In genomic region chr7:128347573-128348147, GRCh38 we compare ENCODE assay signal across 9 cellular contexts. TPM values are rescaled to one million over a fixed set of nuclear protein-coding genes. Genes with fewer than 3 reads are reported as not detected.
DNase-seq lines count a peak whose midpoint lies in the region; ATAC-seq and TF ChIP-seq lines count a peak whose summit lies in the region.
"Had no signal": no experiment of that assay in that cellular context is flagged by ENCODE, and none has a peak within 500 bp of the region (broad histone marks: within the 10 kb centered on the region; RNA-seq: fewer than 3 reads in every experiment).

No MANE protein-coding gene starts in this region.

- in situ Hi-C loops in mammary epithelial cell (cut with MboI; ENCODE audit: low sequenced_read_pairs in 2 of 2): loop anchor here (5.0 kb wide), 1 partner anchor 35 kb away; no protein-coding TSS in a partner anchor

- H3K79me2 ChIP-seq in Karpas-422 (ENCODE audit: low read length): peaks cover 10% of the 10 kb centered on the region
- H3K79me2 ChIP-seq in SU-DHL-6 (ENCODE audit: insufficient read depth, low read length): peaks cover 10% of the 10 kb centered on the region
- peaks cover 10% of the 10 kb centered on the region for H3K79me2 ChIP-seq in mammary epithelial cell (ENCODE audit: insufficient read depth, low read length)

- 0% methylated on average over 2 of the region's 2 CpGs for WGBS in mammary epithelial cell (ENCODE audit: low coverage, missing lambda C conversion rate)
- 11% methylated on average over 2 of the region's 2 CpGs for WGBS in suprapubic skin

- ATAC-seq in left lung (peak; percentile 34), HG02642 (IDR thresholded peaks at IDR 0.05; ENCODE audit: poor library complexity, unreplicated experiment) (no peak)

- DNase-seq in DMS 273 treated with DMSO at 0.1 percent for 48 hours (lab: John Stamatoyannopoulos, UW) (peak; percentile 26), Karpas-422 (peak; percentile 75), mammary epithelial cell (no peak), left lung (no peak), suprapubic skin (ENCODE audit: low spot score in 2 of 2) (no peak), ureter (ENCODE audit: low spot score) (no peak)

- intact Hi-C loops in mammary epithelial cell (cut with micrococcal nuclease) (loop anchor here (1.0 to 5.0 kb wide), 4 partner anchors 40 to 535 kb away; no protein-coding TSS in a partner anchor), left lung (cut with DNase I) (no loop called here)

- no peak for TF ChIP-seq POLR2A in suprapubic skin (IDR thresholded peaks at IDR 0.05)

- H3K36me3 ChIP-seq in Karpas-422 (ENCODE audit: insufficient read depth, low read length) (no peaks in the 10 kb centered on the region), SU-DHL-6 (ENCODE audit: low read length) (no peaks in the 10 kb centered on the region), mammary epithelial cell (ENCODE audit: insufficient read depth, low read length) (no peaks in the 10 kb centered on the region), left lung (no peaks in the 10 kb centered on the region), suprapubic skin (no peaks in the 10 kb centered on the region)

- CTCF ChIA-PET in mammary epithelial cell (lab: Charles Lee; ENCODE audit: low non-redundant PET): interaction anchor here (0.6 to 1.8 kb wide), 9 partner anchors 20 to 535 kb away, joined by 3 to 17 read pairs (median 6); no protein-coding TSS in a partner anchor

- H3K9me3 ChIP-seq in Karpas-422 (ENCODE audit: low read length): no peaks in the 10 kb centered on the region
- H3K9me3 ChIP-seq in SU-DHL-6 (ENCODE audit: insufficient read depth, low read length): no peaks in the 10 kb centered on the region
- H3K9me3 ChIP-seq in mammary epithelial cell (replicated peaks; ENCODE audit: insufficient read depth, low read length): no peaks in the 10 kb centered on the region
- no peaks in the 10 kb centered on the region for H3K9me3 ChIP-seq in left lung
- H3K9me3 ChIP-seq in suprapubic skin: no peaks in the 10 kb centered on the region

- dilution Hi-C loops in mammary epithelial cell (cut with HindIII; ENCODE audit: low sequenced_read_pairs): no loop called here

- H3K9ac ChIP-seq in Karpas-422 (ENCODE audit: low read length) (no peak overlapping the region), SU-DHL-6 (ENCODE audit: low read length) (no peak overlapping the region), mammary epithelial cell (ENCODE audit: insufficient read depth, low read length) (no peak overlapping the region)

- H3K27me3 ChIP-seq in Karpas-422 (ENCODE audit: low read length) (no peaks in the 10 kb centered on the region), SU-DHL-6 (ENCODE audit: low read length) (no peaks in the 10 kb centered on the region), mammary epithelial cell (ENCODE audit: insufficient read depth, low read length) (peaks cover 15% of the 10 kb centered on the region), left lung (peaks cover 15 to 37% of the 10 kb centered on the region in 2 donors), suprapubic skin (peaks cover 24% of the 10 kb centered on the region)

- H3K9me2 ChIP-seq in Karpas-422 (replicated peaks; ENCODE audit: insufficient read depth, low read length): no peaks in the 10 kb centered on the region
- no peaks in the 10 kb centered on the region for H3K9me2 ChIP-seq in SU-DHL-6 (replicated peaks; ENCODE audit: insufficient read depth, low read length)

- peaks cover 3% of the 10 kb centered on the region; the same call in 1 of the 2 replicates for H3F3A ChIP-seq in SU-DHL-6 (ENCODE audit: insufficient read depth)

- H2AFZ ChIP-seq in Karpas-422 (ENCODE audit: low read length) (no peak overlapping the region), SU-DHL-6 (ENCODE audit: low read depth, low read length, severe bottlenecking) (no peak overlapping the region), mammary epithelial cell (ENCODE audit: low read depth, low read length) (no peak overlapping the region)

- TF ChIP-seq EP300 in suprapubic skin (IDR thresholded peaks at IDR 0.05): no peak

- H3K4me1 ChIP-seq in Karpas-422 (ENCODE audit: low read length) (peaks cover 4% of the 10 kb centered on the region), mammary epithelial cell (ENCODE audit: insufficient read depth, low read length) (peaks cover 8% of the 10 kb centered on the region), left lung (peaks cover 6 to 29% of the 10 kb centered on the region in 2 donors), suprapubic skin (peaks cover 28% of the 10 kb centered on the region)

- no TSS peak for BruUV-seq in mammary epithelial cell (replicated peaks; lab: Mats Ljungman, UMichigan)

- H3K4me2 ChIP-seq in Karpas-422 (ENCODE audit: low read depth, low read length, poor library complexity, severe bottlenecking) (no peak overlapping the region), SU-DHL-6 (ENCODE audit: low read depth, low read length, poor library complexity, severe bottlenecking) (no peak overlapping the region), mammary epithelial cell (ENCODE audit: insufficient read depth, low read depth, low read length) (no peak overlapping the region)

- TF ChIP-seq CTCF in SU-DHL-6 (IDR thresholded peaks at IDR 0.05; ENCODE audit: insufficient read depth, low read length, poor library complexity, severe bottlenecking): peak; percentile 42
- peak; percentile 70 to 92 for TF ChIP-seq CTCF in mammary epithelial cell (conservative IDR thresholded peaks at IDR 0.05 in 1 of 2, IDR thresholded peaks at IDR 0.05 in 1 of 2; ENCODE audit: extremely low read depth in 1 of 2, insufficient read depth in 1 of 2, low read depth in 1 of 2, low read length in 2 of 2)
- TF ChIP-seq CTCF in left lung (IDR thresholded peaks at IDR 0.05): peak; percentile 32 to 37
- TF ChIP-seq CTCF in suprapubic skin (IDR thresholded peaks at IDR 0.05): peak; percentile 41 to 43

- H3K4me3 ChIP-seq in Karpas-422 (ENCODE audit: low read length) (no peak overlapping the region), SU-DHL-6 (ENCODE audit: insufficient read depth, low read length, poor library complexity, severe bottlenecking) (no peak overlapping the region), mammary epithelial cell (replicated peaks in 1 of 3; ENCODE audit: insufficient read depth in 1 of 3, low read depth in 2 of 3, low read length in 3 of 3) (no peak overlapping the region), left lung (no peak overlapping the region), suprapubic skin (no peak overlapping the region)

- H3K27ac ChIP-seq in Karpas-422 (ENCODE audit: low read length) (no peak overlapping the region), SU-DHL-6 (ENCODE audit: low read depth, low read length) (no peak overlapping the region), mammary epithelial cell (ENCODE audit: insufficient read depth, low read depth, low read length) (no peak overlapping the region), left lung (no peak overlapping the region), suprapubic skin (no peak overlapping the region)

- H4K20me1 ChIP-seq in Karpas-422 (ENCODE audit: insufficient read depth, low read depth, low read length) (no peaks in the 10 kb centered on the region), SU-DHL-6 (ENCODE audit: low read depth, low read length) (no peaks in the 10 kb centered on the region), mammary epithelial cell (ENCODE audit: insufficient read depth, low read length) (no peaks in the 10 kb centered on the region)

RNA-seq across cellular contexts. Expression of gene RBM28, which starts 4.0 kb away (rescaled TPM):
- 28.8 and 37.2 TPM in 2 replicates for total RNA-seq in Karpas-422 (2014; rRNA removed; shearing (Covaris generic); ENCODE audit: low replicate concordance)
- 10 to 100 TPM; 10.7 to 46.9 TPM for total RNA-seq in mammary epithelial cell
- 20.8 TPM for polyA plus RNA-seq in mammary epithelial cell
- 6.0 TPM for polyA minus RNA-seq in mammary epithelial cell
- 10 to 100 TPM; 21.5 to 37.5 TPM for total RNA-seq in left lung
- 10 to 100 TPM; 16.9 to 34.9 (median 25.6) TPM for total RNA-seq in suprapubic skin
- total RNA-seq in ureter: 48.8 TPM

RNA-seq across cellular contexts. Expression of gene PRRT4, which starts 13.8 kb away (rescaled TPM):
- not detected in 2 replicates for total RNA-seq in Karpas-422 (2014; rRNA removed; shearing (Covaris generic); ENCODE audit: low replicate concordance)
- total RNA-seq in mammary epithelial cell (under 1 TPM; 0.17 to 0.47 TPM), left lung (under 1 TPM; 0.42 to 0.85 TPM), suprapubic skin (10 to 100 TPM in 1 of 4 donors, 1 to 10 TPM in 3; 1.4 to 13.0 (median 6.4) TPM), ureter (0.49 TPM)
- polyA plus RNA-seq in mammary epithelial cell: 0.26 TPM
- not detected for polyA minus RNA-seq in mammary epithelial cell
- total RNA-seq: natural killer cell treated with Interleukin-12 subunit alpha and Interleukin-12 subunit beta and Interleukin-15 and Interleukin-18, amount 100 ng/mL, for 72 hours had no signal

Comparison
In these comparisons a context has a peak if more than half of its experiments do, and no peak if none do; other contexts are left out.
1. DNase-seq: peak in DMS 273 treated with DMSO at 0.1 percent for 48 hours (single experiment) and Karpas-422 (single experiment); none in mammary epithelial cell (single experiment), left lung (0 of 2), suprapubic skin (0 of 2) and ureter (single experiment).
2. Peak in every context shown above with its lines, with median percentiles within 50 percentile points of each other: CTCF ChIP-seq.